ENCODE assay signal across 1 cellular context in the genomic region with DNA sequence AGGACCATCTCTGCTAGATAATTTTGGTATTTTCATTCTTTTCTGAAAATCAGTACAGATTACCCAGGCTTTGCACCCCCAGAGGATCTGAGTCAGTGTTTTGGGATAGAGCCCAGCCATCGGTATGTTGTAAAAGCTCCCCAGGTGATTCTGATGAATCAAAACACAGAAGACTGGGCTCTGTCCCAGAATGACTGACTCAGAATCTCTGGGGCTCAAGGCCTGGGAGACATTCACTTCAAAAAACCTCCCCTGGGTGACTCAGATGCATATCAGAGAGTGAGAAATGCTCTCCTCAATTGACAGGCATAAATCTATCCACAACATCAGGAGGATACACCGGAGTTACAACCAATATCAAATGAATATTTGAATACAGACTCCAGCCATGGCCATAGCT.
TF ChIP-seq lines count a peak whose summit lies in the region.

No MANE protein-coding gene starts in this region.

TF ChIP-seq in HEK293, 187 proteins besides CTCF, POLR2A, EP300 and RAD21 (continued from another document):
- TF ChIP-seq, protein P1, sequence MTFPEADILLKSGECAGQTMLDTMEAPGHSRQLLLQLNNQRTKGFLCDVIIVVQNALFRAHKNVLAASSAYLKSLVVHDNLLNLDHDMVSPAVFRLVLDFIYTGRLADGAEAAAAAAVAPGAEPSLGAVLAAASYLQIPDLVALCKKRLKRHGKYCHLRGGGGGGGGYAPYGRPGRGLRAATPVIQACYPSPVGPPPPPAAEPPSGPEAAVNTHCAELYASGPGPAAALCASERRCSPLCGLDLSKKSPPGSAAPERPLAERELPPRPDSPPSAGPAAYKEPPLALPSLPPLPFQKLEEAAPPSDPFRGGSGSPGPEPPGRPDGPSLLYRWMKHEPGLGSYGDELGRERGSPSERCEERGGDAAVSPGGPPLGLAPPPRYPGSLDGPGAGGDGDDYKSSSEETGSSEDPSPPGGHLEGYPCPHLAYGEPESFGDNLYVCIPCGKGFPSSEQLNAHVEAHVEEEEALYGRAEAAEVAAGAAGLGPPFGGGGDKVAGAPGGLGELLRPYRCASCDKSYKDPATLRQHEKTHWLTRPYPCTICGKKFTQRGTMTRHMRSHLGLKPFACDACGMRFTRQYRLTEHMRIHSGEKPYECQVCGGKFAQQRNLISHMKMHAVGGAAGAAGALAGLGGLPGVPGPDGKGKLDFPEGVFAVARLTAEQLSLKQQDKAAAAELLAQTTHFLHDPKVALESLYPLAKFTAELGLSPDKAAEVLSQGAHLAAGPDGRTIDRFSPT (tag by site-specific recombination; IDR thresholded peaks at IDR 0.05): peak; percentile 70; the same call in 1 of the 2 replicates
- TF ChIP-seq GFI1B (tag by site-specific recombination; IDR thresholded peaks at IDR 0.05): 0 out of 2 replicates have a peak, but pooled peaks have one; percentile 9
- TF ChIP-seq ZFP69B (tag by site-specific recombination; IDR thresholded peaks at IDR 0.05): 0 out of 2 replicates have a peak, but pooled peaks have one; percentile 29
- TF ChIP-seq, protein P2, sequence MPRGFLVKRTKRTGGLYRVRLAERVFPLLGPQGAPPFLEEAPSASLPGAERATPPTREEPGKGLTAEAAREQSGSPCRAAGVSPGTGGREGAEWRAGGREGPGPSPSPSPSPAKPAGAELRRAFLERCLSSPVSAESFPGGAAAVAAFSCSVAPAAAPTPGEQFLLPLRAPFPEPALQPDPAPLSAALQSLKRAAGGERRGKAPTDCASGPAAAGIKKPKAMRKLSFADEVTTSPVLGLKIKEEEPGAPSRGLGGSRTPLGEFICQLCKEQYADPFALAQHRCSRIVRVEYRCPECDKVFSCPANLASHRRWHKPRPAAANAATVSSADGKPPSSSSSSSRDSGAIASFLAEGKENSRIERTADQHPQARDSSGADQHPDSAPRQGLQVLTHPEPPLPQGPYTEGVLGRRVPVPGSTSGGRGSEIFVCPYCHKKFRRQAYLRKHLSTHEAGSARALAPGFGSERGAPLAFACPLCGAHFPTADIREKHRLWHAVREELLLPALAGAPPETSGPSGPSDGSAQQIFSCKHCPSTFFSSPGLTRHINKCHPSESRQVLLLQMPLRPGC (tag by site-specific recombination; IDR thresholded peaks at IDR 0.05): peak; percentile 69; the same call in 1 of the 2 replicates
- peak; percentile 79 for TF ChIP-seq ZNF366 (tag by site-specific recombination; conservative IDR thresholded peaks at IDR 0.05)
- TF ChIP-seq WT1 (tag by site-specific recombination; IDR thresholded peaks at IDR 0.05): peak; percentile 51; the same call in 1 of the 2 replicates
- 0 out of 2 replicates have a peak, but pooled peaks have one; percentile 28 for TF ChIP-seq ZEB2 (tag by site-specific recombination; IDR thresholded peaks at IDR 0.05)
- peak; percentile 66 for TF ChIP-seq ZNF629 (tag by site-specific recombination; IDR thresholded peaks at IDR 0.05)
- TF ChIP-seq ZNF341 (tag by site-specific recombination; IDR thresholded peaks at IDR 0.05; ENCODE audit: low read depth): no peak
- TF ChIP-seq, protein P3, sequence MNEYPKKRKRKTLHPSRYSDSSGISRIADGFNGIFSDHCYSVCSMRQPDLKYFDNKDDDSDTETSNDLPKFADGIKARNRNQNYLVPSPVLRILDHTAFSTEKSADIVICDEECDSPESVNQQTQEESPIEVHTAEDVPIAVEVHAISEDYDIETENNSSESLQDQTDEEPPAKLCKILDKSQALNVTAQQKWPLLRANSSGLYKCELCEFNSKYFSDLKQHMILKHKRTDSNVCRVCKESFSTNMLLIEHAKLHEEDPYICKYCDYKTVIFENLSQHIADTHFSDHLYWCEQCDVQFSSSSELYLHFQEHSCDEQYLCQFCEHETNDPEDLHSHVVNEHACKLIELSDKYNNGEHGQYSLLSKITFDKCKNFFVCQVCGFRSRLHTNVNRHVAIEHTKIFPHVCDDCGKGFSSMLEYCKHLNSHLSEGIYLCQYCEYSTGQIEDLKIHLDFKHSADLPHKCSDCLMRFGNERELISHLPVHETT (tag by site-specific recombination; IDR thresholded peaks at IDR 0.05): 0 out of 2 replicates have a peak, but pooled peaks have one; percentile 39
- TF ChIP-seq, protein P4, sequence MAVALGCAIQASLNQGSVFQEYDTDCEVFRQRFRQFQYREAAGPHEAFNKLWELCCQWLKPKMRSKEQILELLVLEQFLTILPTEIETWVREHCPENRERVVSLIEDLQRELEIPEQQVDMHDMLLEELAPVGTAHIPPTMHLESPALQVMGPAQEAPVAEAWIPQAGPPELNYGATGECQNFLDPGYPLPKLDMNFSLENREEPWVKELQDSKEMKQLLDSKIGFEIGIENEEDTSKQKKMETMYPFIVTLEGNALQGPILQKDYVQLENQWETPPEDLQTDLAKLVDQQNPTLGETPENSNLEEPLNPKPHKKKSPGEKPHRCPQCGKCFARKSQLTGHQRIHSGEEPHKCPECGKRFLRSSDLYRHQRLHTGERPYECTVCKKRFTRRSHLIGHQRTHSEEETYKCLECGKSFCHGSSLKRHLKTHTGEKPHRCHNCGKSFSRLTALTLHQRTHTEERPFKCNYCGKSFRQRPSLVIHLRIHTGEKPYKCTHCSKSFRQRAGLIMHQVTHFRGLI (tag by site-specific recombination; IDR thresholded peaks at IDR 0.05): peak; percentile 87
- TF ChIP-seq ZBTB21 (tag by site-specific recombination; IDR thresholded peaks at IDR 0.05): peak; percentile 16; the same call in 1 of the 2 replicates
- no peak for TF ChIP-seq ZNF777 (tag by site-specific recombination; IDR thresholded peaks at IDR 0.05; ENCODE audit: borderline replicate concordance)
- peak; percentile 39; the same call in 1 of the 2 replicates for TF ChIP-seq SP7 (tag by site-specific recombination; IDR thresholded peaks at IDR 0.05)
- 0 out of 2 replicates have a peak, but pooled peaks have one; percentile 42 for TF ChIP-seq ZNF24 (tag by site-specific recombination; IDR thresholded peaks at IDR 0.05)
- no peak for TF ChIP-seq HOXC10 (CRISPR knock-in tag; IDR thresholded peaks at IDR 0.05)
- TF ChIP-seq SCRT2 (tag by site-specific recombination; IDR thresholded peaks at IDR 0.05): no peak
- TF ChIP-seq ZNF843 (tag by site-specific recombination; IDR thresholded peaks at IDR 0.05): 0 out of 2 replicates have a peak, but pooled peaks have one; percentile 29
- TF ChIP-seq ZNF571 (tag by site-specific recombination; IDR thresholded peaks at IDR 0.05): no peak
- TF ChIP-seq, protein P5, sequence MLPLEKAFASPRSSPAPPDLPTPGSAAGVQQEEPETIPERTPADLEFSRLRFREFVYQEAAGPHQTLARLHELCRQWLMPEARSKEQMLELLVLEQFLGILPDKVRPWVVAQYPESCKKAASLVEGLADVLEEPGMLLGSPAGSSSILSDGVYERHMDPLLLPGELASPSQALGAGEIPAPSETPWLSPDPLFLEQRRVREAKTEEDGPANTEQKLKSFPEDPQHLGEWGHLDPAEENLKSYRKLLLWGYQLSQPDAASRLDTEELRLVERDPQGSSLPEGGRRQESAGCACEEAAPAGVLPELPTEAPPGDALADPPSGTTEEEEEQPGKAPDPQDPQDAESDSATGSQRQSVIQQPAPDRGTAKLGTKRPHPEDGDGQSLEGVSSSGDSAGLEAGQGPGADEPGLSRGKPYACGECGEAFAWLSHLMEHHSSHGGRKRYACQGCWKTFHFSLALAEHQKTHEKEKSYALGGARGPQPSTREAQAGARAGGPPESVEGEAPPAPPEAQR (tag by site-specific recombination; IDR thresholded peaks at IDR 0.05): no peak
- TF ChIP-seq, protein P6, sequence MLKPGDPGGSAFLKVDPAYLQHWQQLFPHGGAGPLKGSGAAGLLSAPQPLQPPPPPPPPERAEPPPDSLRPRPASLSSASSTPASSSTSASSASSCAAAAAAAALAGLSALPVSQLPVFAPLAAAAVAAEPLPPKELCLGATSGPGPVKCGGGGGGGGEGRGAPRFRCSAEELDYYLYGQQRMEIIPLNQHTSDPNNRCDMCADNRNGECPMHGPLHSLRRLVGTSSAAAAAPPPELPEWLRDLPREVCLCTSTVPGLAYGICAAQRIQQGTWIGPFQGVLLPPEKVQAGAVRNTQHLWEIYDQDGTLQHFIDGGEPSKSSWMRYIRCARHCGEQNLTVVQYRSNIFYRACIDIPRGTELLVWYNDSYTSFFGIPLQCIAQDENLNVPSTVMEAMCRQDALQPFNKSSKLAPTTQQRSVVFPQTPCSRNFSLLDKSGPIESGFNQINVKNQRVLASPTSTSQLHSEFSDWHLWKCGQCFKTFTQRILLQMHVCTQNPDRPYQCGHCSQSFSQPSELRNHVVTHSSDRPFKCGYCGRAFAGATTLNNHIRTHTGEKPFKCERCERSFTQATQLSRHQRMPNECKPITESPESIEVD (tag by site-specific recombination; IDR thresholded peaks at IDR 0.05): peak; percentile 61
- TF ChIP-seq, protein P7, sequence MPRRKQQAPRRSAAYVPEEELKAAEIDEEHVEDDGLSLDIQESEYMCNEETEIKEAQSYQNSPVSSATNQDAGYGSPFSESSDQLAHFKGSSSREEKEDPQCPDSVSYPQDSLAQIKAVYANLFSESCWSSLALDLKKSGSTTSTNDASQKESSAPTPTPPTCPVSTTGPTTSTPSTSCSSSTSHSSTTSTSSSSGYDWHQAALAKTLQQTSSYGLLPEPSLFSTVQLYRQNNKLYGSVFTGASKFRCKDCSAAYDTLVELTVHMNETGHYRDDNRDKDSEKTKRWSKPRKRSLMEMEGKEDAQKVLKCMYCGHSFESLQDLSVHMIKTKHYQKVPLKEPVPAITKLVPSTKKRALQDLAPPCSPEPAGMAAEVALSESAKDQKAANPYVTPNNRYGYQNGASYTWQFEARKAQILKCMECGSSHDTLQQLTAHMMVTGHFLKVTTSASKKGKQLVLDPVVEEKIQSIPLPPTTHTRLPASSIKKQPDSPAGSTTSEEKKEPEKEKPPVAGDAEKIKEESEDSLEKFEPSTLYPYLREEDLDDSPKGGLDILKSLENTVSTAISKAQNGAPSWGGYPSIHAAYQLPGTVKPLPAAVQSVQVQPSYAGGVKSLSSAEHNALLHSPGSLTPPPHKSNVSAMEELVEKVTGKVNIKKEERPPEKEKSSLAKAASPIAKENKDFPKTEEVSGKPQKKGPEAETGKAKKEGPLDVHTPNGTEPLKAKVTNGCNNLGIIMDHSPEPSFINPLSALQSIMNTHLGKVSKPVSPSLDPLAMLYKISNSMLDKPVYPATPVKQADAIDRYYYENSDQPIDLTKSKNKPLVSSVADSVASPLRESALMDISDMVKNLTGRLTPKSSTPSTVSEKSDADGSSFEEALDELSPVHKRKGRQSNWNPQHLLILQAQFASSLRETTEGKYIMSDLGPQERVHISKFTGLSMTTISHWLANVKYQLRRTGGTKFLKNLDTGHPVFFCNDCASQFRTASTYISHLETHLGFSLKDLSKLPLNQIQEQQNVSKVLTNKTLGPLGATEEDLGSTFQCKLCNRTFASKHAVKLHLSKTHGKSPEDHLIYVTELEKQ (tag by site-specific recombination; IDR thresholded peaks at IDR 0.05; ENCODE audit: borderline replicate concordance): peak; percentile 63; the same call in 1 of the 2 replicates
- TF ChIP-seq HOXA7 (CRISPR knock-in tag; IDR thresholded peaks at IDR 0.05; ENCODE audit: borderline replicate concordance): no peak
- peak; percentile 69 for TF ChIP-seq ZNF660 (tag by site-specific recombination; IDR thresholded peaks at IDR 0.05)
- TF ChIP-seq KLF8 (tag by site-specific recombination; IDR thresholded peaks at IDR 0.05): 0 out of 2 replicates have a peak, but pooled peaks have one; percentile 14
